ENCODE assay signal across 34 cellular contexts in genomic region chr7:102202556-102202955, GRCh38.
"Had no signal": no experiment of that assay in that cellular context is flagged by ENCODE, and none has a peak within 500 bp of the region (broad histone marks: within the 10 kb centered on the region; RNA-seq: fewer than 3 reads in every experiment).

No MANE protein-coding gene starts in this region.

- H3K4me3 ChIP-seq: ascending aorta, breast epithelium, cardiac muscle cell, coronary artery, dorsolateral prefrontal cortex, gastroesophageal sphincter, heart right ventricle had no signal

- H3K9me3 Mint-ChIP-seq: activated CD4-positive, alpha-beta memory T cell treated with anti-CD3 and anti-CD28 coated beads for 36 hours; activated CD4-positive, alpha-beta T cell treated with anti-CD3 and anti-CD28 coated beads, Interleukin-2, amount 10 ng/mL, durations not matched to agents 24 days and 14 days; activated naive CD4-positive, alpha-beta T cell treated with anti-CD3 and anti-CD28 coated beads, Interleukin-2, amount 10 ng/mL, durations not matched to agents 7 days and 5 days; activated naive CD4-positive, alpha-beta T cell treated with anti-CD3 and anti-CD28 coated beads, Interleukin-2, amount 50 U/mL, for 72 hours; activated naive CD8-positive, alpha-beta T cell treated with anti-CD3 and anti-CD28 coated beads, Interleukin-2, amount 10 ng/mL, durations not matched to agents 7 days and 5 days; activated T-helper 1 cell treated with anti-CD3 and anti-CD28 coated beads, Interleukin-12 subunit alpha, Interleukin-12 subunit beta, Interleukin-2, Interleukin-4 antibody, amounts not matched to agents 30 ng/mL and 10 ng/mL and 1 ng/mL, durations not matched to agents 14 hours and 24 hours and 36 hours; activated T-helper 2 cell treated with anti-CD3 and anti-CD28 coated beads, Interferon-gamma antibody, Interleukin-2, Interleukin-4, amounts not matched to agents 10 μg/mL and 5 μg/mL and 100 μg/mL, durations not matched to agents 14 hours and 24 hours and 36 hours; brain; dendritic cell treated with granulocyte-macrophage colony-stimulating factor and Interleukin-4, amounts not matched to agents 40 ng/mL and 50 ng/mL, for 4 days; endodermal cell; T-helper 2 cell treated with Interferon-gamma antibody and Interleukin-4, amounts not matched to agents 5 μg/mL and 100 μg/mL, for 36 hours had no signal

- H3K9me3 ChIP-seq: ascending aorta, breast epithelium, gastroesophageal sphincter, heart right ventricle had no signal

- H3K36me3 ChIP-seq: breast epithelium had no signal

- H3K27me3 ChIP-seq: ascending aorta, breast epithelium, cardiac muscle cell, dorsolateral prefrontal cortex, gastroesophageal sphincter, heart right ventricle had no signal

- H3K4me3 Mint-ChIP-seq: activated CD4-positive, alpha-beta memory T cell treated with anti-CD3 and anti-CD28 coated beads for 36 hours; activated CD4-positive, alpha-beta T cell treated with anti-CD3 and anti-CD28 coated beads for 36 hours; activated CD4-positive, alpha-beta T cell treated with anti-CD3 and anti-CD28 coated beads, Interleukin-2, amount 10 ng/mL, durations not matched to agents 24 days and 14 days; activated CD8-positive, alpha-beta memory T cell treated with anti-CD3 and anti-CD28 coated beads, Interleukin-2, amount 10 ng/mL, durations not matched to agents 7 days and 5 days; activated CD8-positive, alpha-beta T cell treated with anti-CD3 and anti-CD28 coated beads, Interleukin-2, amount 10 ng/mL, durations not matched to agents 7 days and 5 days; activated naive CD4-positive, alpha-beta T cell treated with anti-CD3 and anti-CD28 coated beads, Interleukin-2, amount 10 ng/mL, durations not matched to agents 7 days and 5 days; activated naive CD8-positive, alpha-beta T cell treated with anti-CD3 and anti-CD28 coated beads, Interleukin-2, amount 10 ng/mL, durations not matched to agents 7 days and 5 days; activated T-helper 1 cell treated with anti-CD3 and anti-CD28 coated beads, Interleukin-12 subunit alpha, Interleukin-12 subunit beta, Interleukin-2, Interleukin-4 antibody, amounts not matched to agents 30 ng/mL and 10 ng/mL and 1 ng/mL, durations not matched to agents 14 hours and 24 hours and 36 hours; brain; dendritic cell treated with granulocyte-macrophage colony-stimulating factor and Interleukin-4, amounts not matched to agents 40 ng/mL and 50 ng/mL, for 4 days; endodermal cell; T-helper 17 cell; T-helper 2 cell treated with Interferon-gamma antibody and Interleukin-4, amounts not matched to agents 5 μg/mL and 100 μg/mL, for 36 hours had no signal

- H3K27ac Mint-ChIP-seq: activated CD4-positive, alpha-beta memory T cell treated with anti-CD3 and anti-CD28 coated beads for 36 hours; activated CD4-positive, alpha-beta T cell treated with anti-CD3 and anti-CD28 coated beads for 36 hours; activated CD4-positive, alpha-beta T cell treated with anti-CD3 and anti-CD28 coated beads, Interleukin-2, amount 10 ng/mL, durations not matched to agents 24 days and 14 days; activated CD8-positive, alpha-beta memory T cell treated with anti-CD3 and anti-CD28 coated beads, Interleukin-2, amount 10 ng/mL, durations not matched to agents 7 days and 5 days; activated CD8-positive, alpha-beta T cell treated with anti-CD3 and anti-CD28 coated beads, Interleukin-2, amount 10 ng/mL, durations not matched to agents 7 days and 5 days; activated naive CD4-positive, alpha-beta T cell treated with anti-CD3 and anti-CD28 coated beads, Interleukin-2, amount 50 U/mL, for 72 hours; activated naive CD8-positive, alpha-beta T cell treated with anti-CD3 and anti-CD28 coated beads, Interleukin-2, amount 10 ng/mL, durations not matched to agents 7 days and 5 days; activated T-helper 1 cell treated with anti-CD3 and anti-CD28 coated beads, Interleukin-12 subunit alpha, Interleukin-12 subunit beta, Interleukin-2, Interleukin-4 antibody, amounts not matched to agents 30 ng/mL and 10 ng/mL and 1 ng/mL, durations not matched to agents 14 hours and 24 hours and 36 hours; activated T-helper 2 cell treated with anti-CD3 and anti-CD28 coated beads, Interferon-gamma antibody, Interleukin-2, Interleukin-4, amounts not matched to agents 10 μg/mL and 5 μg/mL and 100 μg/mL, durations not matched to agents 14 hours and 24 hours and 36 hours; dendritic cell treated with granulocyte-macrophage colony-stimulating factor and Interleukin-4, amounts not matched to agents 40 ng/mL and 50 ng/mL, for 4 days; endodermal cell; T-helper 17 cell; T-helper 2 cell treated with Interferon-gamma antibody and Interleukin-4, amounts not matched to agents 5 μg/mL and 100 μg/mL, for 36 hours had no signal

- DNase-seq: activated CD4-positive, alpha-beta memory T cell treated with anti-CD3 and anti-CD28 coated beads for 36 hours; activated CD4-positive, alpha-beta T cell treated with anti-CD3 and anti-CD28 coated beads for 36 hours; activated CD4-positive, alpha-beta T cell treated with anti-CD3 and anti-CD28 coated beads, Interleukin-2, amount 10 ng/mL, durations not matched to agents 24 days and 14 days; activated CD4-positive, CD25-positive, alpha-beta regulatory T cell; activated CD4-positive, CD25-positive, alpha-beta regulatory T cell treated with anti-CD3 and anti-CD28 coated beads, Interleukin-2, amount 50 U/mL, for 72 hours; activated CD8-positive, alpha-beta memory T cell treated with anti-CD3 and anti-CD28 coated beads, Interleukin-2, amount 10 ng/mL, durations not matched to agents 7 days and 5 days; activated CD8-positive, alpha-beta memory T cell treated with anti-CD3 and anti-CD28 coated beads, Interleukin-2, amount 50 U/mL, for 4 hours; activated CD8-positive, alpha-beta T cell treated with anti-CD3 and anti-CD28 coated beads, Interleukin-2, amount 10 ng/mL, durations not matched to agents 7 days and 5 days; activated effector memory CD4-positive, alpha-beta T cell treated with anti-CD3 and anti-CD28 coated beads, Interleukin-2, amount 50 U/mL, for 16 hours; activated naive CD4-positive, alpha-beta T cell treated with anti-CD3 and anti-CD28 coated beads, Interleukin-2, amount 10 ng/mL, durations not matched to agents 7 days and 5 days; activated naive CD8-positive, alpha-beta T cell treated with anti-CD3 and anti-CD28 coated beads, Interleukin-2, amount 10 ng/mL, durations not matched to agents 7 days and 5 days; activated T-cell treated with anti-CD3 and anti-CD28 coated beads, Interleukin-2, amount 50 U/mL, for 1 hour; activated T-cell treated with anti-CD3 and anti-CD28 coated beads, Interleukin-2, amount 50 U/mL, for 48 hours; central memory CD4-positive, alpha-beta T cell; dorsolateral prefrontal cortex; effector memory CD4-positive, alpha-beta T cell; endodermal cell; foreskin fibroblast; heart right ventricle; T-helper 1 cell; T-helper 17 cell; T1000 had no signal

- H3K4me1 ChIP-seq: ascending aorta, breast epithelium, gastroesophageal sphincter had no signal

- H3K4me1 Mint-ChIP-seq: activated CD4-positive, alpha-beta T cell treated with anti-CD3 and anti-CD28 coated beads for 36 hours; activated CD4-positive, alpha-beta T cell treated with anti-CD3 and anti-CD28 coated beads, Interleukin-2, amount 10 ng/mL, durations not matched to agents 24 days and 14 days; activated CD8-positive, alpha-beta memory T cell treated with anti-CD3 and anti-CD28 coated beads, Interleukin-2, amount 10 ng/mL, durations not matched to agents 7 days and 5 days; activated naive CD4-positive, alpha-beta T cell treated with anti-CD3 and anti-CD28 coated beads, Interleukin-2, amount 10 ng/mL, durations not matched to agents 7 days and 5 days; activated naive CD8-positive, alpha-beta T cell treated with anti-CD3 and anti-CD28 coated beads, Interleukin-2, amount 10 ng/mL, durations not matched to agents 7 days and 5 days; endodermal cell; T-helper 17 cell had no signal

- H3K27ac ChIP-seq: ascending aorta, breast epithelium, cardiac muscle cell, coronary artery, dorsolateral prefrontal cortex, gastroesophageal sphincter, heart right ventricle had no signal

- ATAC-seq: activated CD4-positive, alpha-beta T cell treated with anti-CD3 and anti-CD28 coated beads for 36 hours; activated CD8-positive, alpha-beta memory T cell treated with anti-CD3 and anti-CD28 coated beads, Interleukin-2, amount 10 ng/mL, durations not matched to agents 7 days and 5 days; activated CD8-positive, alpha-beta T cell treated with anti-CD3 and anti-CD28 coated beads, Interleukin-2, amount 10 ng/mL, durations not matched to agents 7 days and 5 days; activated naive CD4-positive, alpha-beta T cell treated with anti-CD3 and anti-CD28 coated beads, Interleukin-2, amount 50 U/mL, for 72 hours; esophagus mucosa; gastroesophageal sphincter; T-helper 17 cell had no signal

- H3K36me3 Mint-ChIP-seq: activated CD8-positive, alpha-beta memory T cell treated with anti-CD3 and anti-CD28 coated beads, Interleukin-2, amount 10 ng/mL, durations not matched to agents 7 days and 5 days; activated naive CD4-positive, alpha-beta T cell treated with anti-CD3 and anti-CD28 coated beads, Interleukin-2, amount 10 ng/mL, durations not matched to agents 7 days and 5 days; activated naive CD8-positive, alpha-beta T cell treated with anti-CD3 and anti-CD28 coated beads, Interleukin-2, amount 10 ng/mL, durations not matched to agents 7 days and 5 days had no signal

- H3K27me3 Mint-ChIP-seq: activated CD4-positive, alpha-beta memory T cell treated with anti-CD3 and anti-CD28 coated beads for 36 hours; activated CD4-positive, alpha-beta T cell treated with anti-CD3 and anti-CD28 coated beads for 36 hours; activated CD4-positive, alpha-beta T cell treated with anti-CD3 and anti-CD28 coated beads, Interleukin-2, amount 10 ng/mL, durations not matched to agents 24 days and 14 days; activated CD8-positive, alpha-beta memory T cell treated with anti-CD3 and anti-CD28 coated beads, Interleukin-2, amount 10 ng/mL, durations not matched to agents 7 days and 5 days; activated naive CD4-positive, alpha-beta T cell treated with anti-CD3 and anti-CD28 coated beads, Interleukin-2, amount 10 ng/mL, durations not matched to agents 7 days and 5 days; activated naive CD8-positive, alpha-beta T cell treated with anti-CD3 and anti-CD28 coated beads, Interleukin-2, amount 10 ng/mL, durations not matched to agents 7 days and 5 days; dendritic cell treated with granulocyte-macrophage colony-stimulating factor and Interleukin-4, amounts not matched to agents 40 ng/mL and 50 ng/mL, for 4 days; T-helper 17 cell had no signal
